In the genomic region with DNA sequence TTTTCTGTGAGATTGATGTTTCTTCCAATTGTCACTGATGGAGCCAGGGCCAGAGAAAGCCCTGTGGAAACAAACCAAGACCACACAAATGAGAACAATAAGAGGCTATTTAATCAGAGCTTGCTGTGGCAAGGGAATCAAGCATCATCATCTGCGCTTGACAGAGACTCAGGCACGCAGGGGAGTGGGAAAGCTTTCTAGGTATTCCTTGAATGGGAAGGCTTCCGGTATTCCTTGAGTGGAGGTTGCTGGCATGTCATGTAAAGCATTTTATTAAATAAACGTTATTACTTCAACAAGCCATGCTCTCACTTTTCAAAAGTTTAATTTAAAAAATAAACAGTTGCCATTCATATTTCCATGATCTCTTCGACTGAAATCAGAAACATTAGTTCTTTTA, we compare ENCODE assay signal across 26 cellular contexts.
"Had no signal": no experiment of that assay in that cellular context is flagged by ENCODE, and none has a peak within 500 bp of the region (broad histone marks: within the 10 kb centered on the region; RNA-seq: fewer than 3 reads in every experiment).

No MANE protein-coding gene starts in this region.

- H3K4me1 ChIP-seq: neural progenitor cell, parathyroid adenoma, psoas muscle, right lobe of liver, sigmoid colon, suprapubic skin, testis, tibial nerve, upper lobe of left lung, vagina had no signal

- H3K4me3 ChIP-seq: neural progenitor cell, ovary, psoas muscle, right lobe of liver, sigmoid colon, suprapubic skin, testis, tibial nerve, upper lobe of left lung, vagina had no signal

- H3K27me3 ChIP-seq: neural progenitor cell, ovary, right lobe of liver, sigmoid colon, suprapubic skin, testis, tibial nerve, upper lobe of left lung, vagina had no signal

- DNase-seq: naive thymus-derived CD4-positive, alpha-beta T cell; nephron progenitor cell; occipital lobe; ovary; psoas muscle; right cardiac atrium; right lobe of liver; sigmoid colon; small intestine; stimulated activated CD4-positive, alpha-beta T cell treated with anti-CD3 and anti-CD28 coated beads, Interleukin-15, amount 100 ng/mL, for 24 hours; stimulated activated CD4-positive, alpha-beta T cell treated with anti-CD3 and anti-CD28 coated beads, Interleukin-2, amount 100 ng/mL, for 24 hours; stimulated activated CD4-positive, alpha-beta T cell treated with anti-CD3 and anti-CD28 coated beads, Interleukin-2, amount 100 ng/mL, for 48 hours; stimulated activated CD4-positive, alpha-beta T cell treated with anti-CD3 and anti-CD28 coated beads, Interleukin-4, amount 100 ng/mL, for 24 hours; stimulated activated naive B cell treated with anti-CD40 and anti-IgM and Interleukin-4, amounts not matched to agents 10 μg/mL and 1 μg/mL and 100 μg/mL, for 72 hours; stimulated activated naive CD4-positive, alpha-beta T cell treated with Interleukin-2 at 50 U/mL for 16 hours; substantia nigra; testis; trophoblast cell; upper lobe of left lung had no signal

- H3K27ac ChIP-seq: neural progenitor cell, ovary, parathyroid adenoma, psoas muscle, right lobe of liver, sigmoid colon, suprapubic skin, testis, tibial nerve, upper lobe of left lung, vagina had no signal

- ATAC-seq: naive thymus-derived CD4-positive, alpha-beta T cell; natural killer cell treated with Interleukin-12 subunit alpha and Interleukin-12 subunit beta and Interleukin-15 and Interleukin-18, amount 100 ng/mL, for 72 hours; psoas muscle; right cardiac atrium; right lobe of liver; stimulated activated effector memory CD8-positive, alpha-beta T cell treated with anti-CD3 and anti-CD28 coated beads, Interleukin-12 subunit alpha, Interleukin-12 subunit beta, amount 100 ng/mL, for 72 hours; stimulated activated naive B cell treated with anti-CD40 and anti-IgM and Interleukin-4, amounts not matched to agents 10 μg/mL and 1 μg/mL and 100 μg/mL, for 72 hours had no signal

- H3K9me3 ChIP-seq: ovary, psoas muscle, right lobe of liver, sigmoid colon, suprapubic skin, testis, upper lobe of left lung, vagina had no signal

- H3K36me3 ChIP-seq: neural progenitor cell, ovary, right lobe of liver, sigmoid colon, suprapubic skin, tibial nerve, upper lobe of left lung, vagina had no signal
